In the genomic region with DNA sequence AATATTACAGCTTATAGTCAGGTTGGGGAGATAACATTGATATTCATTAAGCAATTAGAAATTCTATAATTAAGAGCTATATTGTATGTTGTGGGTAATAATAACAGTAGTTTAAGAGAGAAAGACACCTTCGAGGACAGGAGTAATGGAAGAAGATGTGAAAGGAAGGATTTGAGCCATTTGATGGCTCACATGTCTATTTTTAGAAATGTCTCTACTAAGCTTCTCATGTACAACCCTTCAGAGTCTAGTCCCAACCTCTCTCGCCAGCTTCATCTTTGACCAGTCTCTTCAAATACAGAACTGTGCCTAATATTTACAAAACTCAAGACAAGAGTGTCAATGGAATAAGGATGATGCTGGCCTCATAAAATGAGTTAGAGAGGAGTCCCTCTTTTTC, we compare ENCODE assay signal across 17 cellular contexts.
"Had no signal": no experiment of that assay in that cellular context is flagged by ENCODE, and none has a peak within 500 bp of the region (broad histone marks: within the 10 kb centered on the region; RNA-seq: fewer than 3 reads in every experiment).

No MANE protein-coding gene starts in this region.

- H3K4me1 ChIP-seq: esophagus muscularis mucosa, foreskin keratinocyte, heart right ventricle, left lung, lower lobe of right lung had no signal

- H3K27ac ChIP-seq: coronary artery, dorsolateral prefrontal cortex, esophagus muscularis mucosa, foreskin keratinocyte, heart right ventricle, left lung, lower lobe of right lung had no signal

- ATAC-seq: heart right ventricle, left cardiac atrium, left lung, left ventricle myocardium superior, lower lobe of right lung had no signal

- DNase-seq: dermis blood vessel endothelial cell; dorsolateral prefrontal cortex; effector CD4-positive, alpha-beta T cell; effector memory CD4-positive, alpha-beta T cell; foreskin keratinocyte; glutamatergic neuron; head of caudate nucleus; heart right ventricle; hippocampal formation; left cardiac atrium; left lung; left ventricle myocardium superior; lower lobe of right lung; mesenchymal stem cell; naive B cell had no signal

- H3K9me3 ChIP-seq: left lung, lower lobe of right lung had no signal

- H3K4me3 ChIP-seq: coronary artery, dorsolateral prefrontal cortex, esophagus muscularis mucosa, heart right ventricle, left lung, lower lobe of right lung had no signal

- H3K27me3 ChIP-seq: dorsolateral prefrontal cortex, esophagus muscularis mucosa, foreskin keratinocyte, heart right ventricle, left lung had no signal

- H3K36me3 ChIP-seq: esophagus muscularis mucosa, heart right ventricle, left lung, lower lobe of right lung had no signal
